Comparison of ENCODE assay signal across 8 cellular contexts in genomic region chr4:15231265-15232091, GRCh38.
A peak's percentile ranks its signal among the peaks of the same experiment; 100 is the strongest.
DNase-seq lines count a peak whose midpoint lies in the region; ATAC-seq, FAIRE-seq and TF ChIP-seq lines count a peak whose summit lies in the region.

No MANE protein-coding gene starts in this region.

- peak; percentile 78 to 80 for DNase-seq in NCI-H2081 (lab: John Stamatoyannopoulos, UW)
- peak; percentile 68 for DNase-seq in mammary epithelial cell
- peak; percentile 15 for DNase-seq in keratinocyte (ENCODE audit: low read depth, low spot score)
- peak; percentile 72 for DNase-seq in stimulated activated CD4-positive, alpha-beta T cell treated with anti-CD3 and anti-CD28 coated beads, Interleukin-1b, Interleukin-23, amount 100 ng/mL, for 48 hours

- ATAC-seq in GM18498 (IDR thresholded peaks at IDR 0.05; ENCODE audit: unreplicated experiment) (peak; percentile 71), HG02884 (IDR thresholded peaks at IDR 0.05; ENCODE audit: unreplicated experiment) (peak; percentile 58)

- peaks cover 30% of the 10 kb centered on the region for H3K4me1 ChIP-seq in mammary epithelial cell (ENCODE audit: insufficient read depth, low read length)
- H3K4me1 ChIP-seq in keratinocyte (ENCODE audit: control insufficient read depth, extremely low read depth, insufficient read depth, low read length): peaks cover 24% of the 10 kb centered on the region

- intact Hi-C loops in mammary epithelial cell (cut with micrococcal nuclease): loop anchor here (2.0 kb wide), 2 partner anchors 165 to 225 kb away; no protein-coding TSS in a partner anchor

- H3K9me3 ChIP-seq in mammary epithelial cell (replicated peaks; ENCODE audit: insufficient read depth, low read length): no peaks in the 10 kb centered on the region
- H3K9me3 ChIP-seq in keratinocyte (ENCODE audit: control insufficient read depth, low read depth, low read length): no peaks in the 10 kb centered on the region

- H4K20me1 ChIP-seq in mammary epithelial cell (ENCODE audit: insufficient read depth, low read length) (no peaks in the 10 kb centered on the region), keratinocyte (ENCODE audit: control insufficient read depth, extremely low read depth, insufficient read depth, low read length) (no peaks in the 10 kb centered on the region)

- H3K27ac ChIP-seq in 22Rv1: no peak overlapping the region
- no peak overlapping the region for H3K27ac ChIP-seq in mammary epithelial cell (ENCODE audit: insufficient read depth, low read depth, low read length)
- no peak overlapping the region for H3K27ac ChIP-seq in keratinocyte (ENCODE audit: control insufficient read depth, insufficient read depth, low read length)

- no peaks in the 10 kb centered on the region for H3K9me1 ChIP-seq in keratinocyte (ENCODE audit: control insufficient read depth, extremely low read depth, insufficient read depth, low read length)

- CTCF ChIA-PET in mammary epithelial cell (lab: Charles Lee; ENCODE audit: low non-redundant PET): interaction anchor here (0.5 kb wide), 1 partner anchor 1121 kb away, joined by 3 read pairs; no protein-coding TSS in a partner anchor

- H3K79me2 ChIP-seq in mammary epithelial cell (ENCODE audit: insufficient read depth, low read length) (no peaks in the 10 kb centered on the region), keratinocyte (ENCODE audit: control insufficient read depth, insufficient read depth, low read length) (no peaks in the 10 kb centered on the region)

- FAIRE-seq in keratinocyte (lab: Jason Lieb, UNC): peak; percentile 75

- no peak overlapping the region for H3K4me2 ChIP-seq in mammary epithelial cell (ENCODE audit: insufficient read depth, low read depth, low read length)
- no peak overlapping the region for H3K4me2 ChIP-seq in keratinocyte (ENCODE audit: control insufficient read depth, extremely low read depth, insufficient read depth, low read depth, low read length)

- dilution Hi-C loops in mammary epithelial cell (cut with HindIII; ENCODE audit: low sequenced_read_pairs) (loop anchor here (25.0 kb wide), 1 partner anchor 231 kb away; the partner anchor contains the start of gene CC2D2A), keratinocyte (cut with MboI; ENCODE audit: extremely low pct_ligation_motif_present, low sequenced_read_pairs) (loop anchor here (25.0 kb wide), 1 partner anchor 231 kb away; the partner anchor contains the start of gene CC2D2A)

- no peak overlapping the region for H2AFZ ChIP-seq in mammary epithelial cell (ENCODE audit: low read depth, low read length)
- no peak overlapping the region for H2AFZ ChIP-seq in keratinocyte (ENCODE audit: control insufficient read depth, low read length)

- BruUV-seq in mammary epithelial cell (replicated peaks; lab: Mats Ljungman, UMichigan): no TSS peak

- H3K27me3 ChIP-seq in mammary epithelial cell (ENCODE audit: insufficient read depth, low read length) (peaks cover 2% of the 10 kb centered on the region), keratinocyte (ENCODE audit: control insufficient read depth, extremely low read depth, insufficient read depth, low read length) (peaks cover 4% of the 10 kb centered on the region)

- H3K4me3 ChIP-seq in WI38 (ENCODE audit: low read depth, low read length) (no peak overlapping the region), mammary epithelial cell (replicated peaks in 1 of 3; ENCODE audit: insufficient read depth in 1 of 3, low read depth in 2 of 3, low read length in 3 of 3) (no peak overlapping the region), keratinocyte (ENCODE audit: control insufficient read depth in 2 of 3, extremely low read depth in 1 of 3, insufficient read depth in 2 of 3, low read depth in 1 of 3, low read length in 3 of 3) (no peak overlapping the region)

- WGBS in mammary epithelial cell (ENCODE audit: low coverage, missing lambda C conversion rate): 60% methylated on average over 8 of the region's 8 CpGs

- TF ChIP-seq CTCF in 22Rv1 (IDR thresholded peaks at IDR 0.05) (peak; percentile 82), WI38 (IDR thresholded peaks at IDR 0.05; ENCODE audit: low read depth, low read length) (peak; percentile 64; the same call in 1 of the 2 replicates), mammary epithelial cell (conservative IDR thresholded peaks at IDR 0.05 in 1 of 2, IDR thresholded peaks at IDR 0.05 in 1 of 2; ENCODE audit: extremely low read depth in 1 of 2, insufficient read depth in 1 of 2, low read depth in 1 of 2, low read length in 2 of 2) (peak; percentile 69 to 76), keratinocyte (optimal IDR thresholded peaks at IDR 0.05 in 1 of 3, IDR thresholded peaks at IDR 0.05 in 1 of 3, conservative IDR thresholded peaks at IDR 0.05 in 1 of 3; ENCODE audit: extremely low read depth in 1 of 3, insufficient read depth in 2 of 3, low read length in 3 of 3) (peak; percentile 60 to 77 (median 74))

- no peak overlapping the region for H3K9ac ChIP-seq in mammary epithelial cell (ENCODE audit: insufficient read depth, low read length)
- no peak overlapping the region for H3K9ac ChIP-seq in keratinocyte (ENCODE audit: control insufficient read depth, extremely low read depth, insufficient read depth, low read length)

- in situ Hi-C loops in mammary epithelial cell (cut with MboI; ENCODE audit: low sequenced_read_pairs in 2 of 2): loop anchor here (5.0 to 25.0 kb wide), 4 partner anchors 156 to 406 kb away; no protein-coding TSS in a partner anchor

- H3K36me3 ChIP-seq in mammary epithelial cell (ENCODE audit: insufficient read depth, low read length) (no peaks in the 10 kb centered on the region), keratinocyte (ENCODE audit: control insufficient read depth in 2 of 2, extremely low read depth in 1 of 2, insufficient read depth in 2 of 2, low read length in 2 of 2) (no peaks in the 10 kb centered on the region)

Comparison
In these comparisons a context has a peak if more than half of its experiments do, and no peak if none do; other contexts are left out.
1. DNase-seq: peak in every context shown above with its lines; median percentile 79 in NCI-H2081; 72 in stimulated activated CD4-positive, alpha-beta T cell treated with anti-CD3 and anti-CD28 coated beads, Interleukin-1b, Interleukin-23, amount 100 ng/mL, for 48 hours; 68 in mammary epithelial cell; 15 in keratinocyte.